Comparison of ENCODE assay signal across 8 cellular contexts in genomic region chrX:129540725-129541184, GRCh38. TPM values are rescaled to one million over a fixed set of nuclear protein-coding genes. Genes with fewer than 3 reads are reported as not detected.
A peak's percentile ranks its signal among the peaks of the same experiment; 100 is the strongest.
DNase-seq lines count a peak whose midpoint lies in the region; ATAC-seq and TF ChIP-seq lines count a peak whose summit lies in the region.

No MANE protein-coding gene starts in this region.

- CTCF ChIA-PET in AG04450 (lab: Charles Lee) = interaction anchor here (0.7 kb wide), 1 partner anchor 15 kb away, joined by 3 read pairs; no protein-coding TSS in a partner anchor

- no peak overlapping the region for H3K27ac ChIP-seq in AG04450 (ENCODE audit: low read depth, low read length)
- H3K27ac ChIP-seq in HUES6 (ENCODE audit: low read depth, low read length) = no peak overlapping the region
- peak overlapping the region; percentile 86 for H3K27ac ChIP-seq in cardiac muscle cell

- DNase-seq in AG04450 (ENCODE audit: low read depth, low spot score) (no peak), cardiac muscle cell (ENCODE audit: low read depth in 1 of 2, low spot score in 1 of 2) (peak in 1 of 2 donors; percentile 2), retinal pigment epithelial cell (ENCODE audit: low read depth) (no peak), cortex of kidney (lab: John Stamatoyannopoulos, UW) (no peak), putamen (ENCODE audit: low spot score) (no peak)
- peak; percentile 20 for DNase-seq in activated T-cell treated with anti-CD3 and anti-CD28 coated beads, Interleukin-2, amount 50 U/mL, for 48 hours

- H3K4me3 ChIP-seq in AG04450 (ENCODE audit: low read depth, low read length) (peak overlapping the region; percentile 70), HUES6 (ENCODE audit: low read depth, low read length) (peak overlapping the region; percentile 98), cardiac muscle cell (peak overlapping the region; percentile 46), retinal pigment epithelial cell (ENCODE audit: low read length) (peak overlapping the region; percentile 61)

- H3K27me3 ChIP-seq in AG04450 (ENCODE audit: control insufficient read depth, insufficient read depth, low read length) = no peaks in the 10 kb centered on the region
- peaks cover 2% of the 10 kb centered on the region; the same call in 1 of the 2 replicates for H3K27me3 ChIP-seq in HUES6 (ENCODE audit: control insufficient read depth, insufficient read depth, low read length)
- no peaks in the 10 kb centered on the region for H3K27me3 ChIP-seq in cardiac muscle cell

- TF ChIP-seq CTCF in AG04450 (IDR thresholded peaks at IDR 0.05; ENCODE audit: low read depth, low read length) (no peak), cardiac muscle cell (IDR thresholded peaks at IDR 0.05; ENCODE audit: low read depth, low read length) (no peak), retinal pigment epithelial cell (conservative IDR thresholded peaks at IDR 0.05; ENCODE audit: low read depth, low read length) (no peak)

- H3K9me3 ChIP-seq in AG04450 (ENCODE audit: control insufficient read depth, insufficient read depth, low read length) (no peaks in the 10 kb centered on the region), HUES6 (ENCODE audit: control insufficient read depth, insufficient read depth, low read depth, low read length) (no peaks in the 10 kb centered on the region), cardiac muscle cell (ENCODE audit: low read depth) (no peaks in the 10 kb centered on the region)

- H3K9ac ChIP-seq in HUES6 (ENCODE audit: low read length) = peak overlapping the region; percentile 88

- H3K4me1 ChIP-seq in HUES6 (ENCODE audit: control insufficient read depth, insufficient read depth, low read length) (peaks cover 6% of the 10 kb centered on the region; the same call in 1 of the 2 replicates), cardiac muscle cell (ENCODE audit: low read depth) (peaks cover 3% of the 10 kb centered on the region)

- POLR2A ChIA-PET in AG04450 (lab: Yijun Ruan, JAX) = no interaction called here

- peak; percentile 14 for ATAC-seq in GM19025 (IDR thresholded peaks at IDR 0.05; ENCODE audit: low read depth, unreplicated experiment)

- peaks cover 19% of the 10 kb centered on the region for H3K36me3 ChIP-seq in HUES6 (ENCODE audit: control insufficient read depth, insufficient read depth, low read length)
- H3K36me3 ChIP-seq in cardiac muscle cell = no peaks in the 10 kb centered on the region

RNA-seq across cellular contexts. Expression of gene OCRL, which starts 0.7 kb away (rescaled TPM):
- polyA plus RNA-seq in AG04450 (2011; rRNA removed) (26.5 and 29.6 TPM in 2 replicates), cardiac muscle cell (6.3 and 10.7 TPM in 2 replicates)
- 16.2 and 22.9 TPM in 2 replicates for polyA minus RNA-seq in AG04450 (2011; rRNA and poly(A)+ RNA removed)
- total RNA-seq in cardiac muscle cell = 8.4 and 15.3 TPM in 2 replicates

RNA-seq across cellular contexts. Expression of gene SMARCA1, which starts 17.5 kb away (rescaled TPM):
- polyA plus RNA-seq in AG04450 (2011; rRNA removed) (55.5 and 76.9 TPM in 2 replicates), cardiac muscle cell (83.6 and 130 TPM in 2 replicates)
- polyA minus RNA-seq in AG04450 (2011; rRNA and poly(A)+ RNA removed) = 18.7 and 41.2 TPM in 2 replicates
- total RNA-seq in cardiac muscle cell = 93.9 and 142 TPM in 2 replicates

Comparison
In these comparisons a context has a peak if more than half of its experiments do, and no peak if none do; other contexts are left out.
1. DNase-seq: peak in activated T-cell treated with anti-CD3 and anti-CD28 coated beads, Interleukin-2, amount 50 U/mL, for 48 hours (2 of 2); none in AG04450 (single experiment), retinal pigment epithelial cell (single experiment), cortex of kidney (single experiment) and putamen (single experiment).
2. H3K4me3 ChIP-seq: peak in every context shown above with its lines; median percentile 98 in HUES6; 70 in AG04450; 61 in retinal pigment epithelial cell; 46 in cardiac muscle cell.